Comparison of ENCODE assay signal across 28 cellular contexts in the genomic region with DNA sequence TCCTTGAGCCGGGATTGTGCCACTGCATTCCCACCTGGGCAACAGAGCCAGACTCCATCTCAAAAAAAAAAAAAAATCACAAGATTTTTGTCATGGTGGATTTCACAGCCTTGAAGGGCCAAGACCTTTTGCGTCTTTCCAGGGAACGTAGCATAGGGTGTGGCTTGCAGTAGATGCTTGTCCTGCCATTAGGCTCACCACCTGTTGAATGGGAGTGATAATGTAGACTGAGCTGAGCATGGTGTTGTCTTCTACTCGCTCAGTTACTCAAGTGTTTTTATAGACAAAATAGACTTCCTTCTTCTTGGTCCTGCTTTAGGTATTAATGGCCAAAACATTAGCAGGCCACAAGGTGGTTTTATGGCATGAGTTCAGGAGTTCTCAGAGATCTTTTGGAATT.
"Had no signal": no experiment of that assay in that cellular context is flagged by ENCODE, and none has a peak within 500 bp of the region (broad histone marks: within the 10 kb centered on the region; RNA-seq: fewer than 3 reads in every experiment).

No MANE protein-coding gene starts in this region.

- DNase-seq: activated CD4-positive, alpha-beta memory T cell treated with anti-CD3 and anti-CD28 coated beads, Interleukin-2, amount 10 ng/mL, durations not matched to agents 7 days and 5 days; activated CD4-positive, alpha-beta T cell treated with anti-CD3 and anti-CD28 coated beads for 4 hours; activated CD8-positive, alpha-beta memory T cell treated with anti-CD3 and anti-CD28 coated beads, Interleukin-2, amount 50 U/mL, for 4 hours; activated effector memory CD4-positive, alpha-beta T cell treated with anti-CD3 and anti-CD28 coated beads, Interleukin-2, amount 50 U/mL, for 16 hours; activated naive CD4-positive, alpha-beta T cell; activated T-cell treated with anti-CD3 and anti-CD28 coated beads, Interleukin-2, amount 50 U/mL, for 48 hours; amniotic stem cell; aorta; brain microvascular endothelial cell; central memory CD4-positive, alpha-beta T cell; MM.1S; MV-4-11; NCI-H1092; NCI-H1436 treated with DMSO at 0.1 percent for 48 hours; NCI-H1694 treated with DMSO at 0.1 percent for 48 hours; NCI-H2029; NCI-H345; NCI-H524 treated with DMSO at 0.1 percent for 48 hours; NK-92 treated with Interleukin-12 subunit alpha and Interleukin-12 subunit beta, amount 100 ng/mL, for 24 hours; PC-3; Peyer's patch; RPMI8226; SHP77 treated with DMSO at 0.1 percent for 48 hours; SK-N-SH had no signal

- H3K27ac Mint-ChIP-seq: activated CD4-positive, alpha-beta memory T cell treated with anti-CD3 and anti-CD28 coated beads, Interleukin-2, amount 10 ng/mL, durations not matched to agents 7 days and 5 days; activated naive CD4-positive, alpha-beta T cell treated with anti-CD3 and anti-CD28 coated beads, Interleukin-2, amount 50 U/mL, for 24 hours; T-helper 1 cell treated with Interleukin-12 subunit alpha and Interleukin-12 subunit beta and Interleukin-4 antibody, amounts not matched to agents 30 μg/mL and 1 μg/mL, for 36 hours had no signal

- H3K4me3 Mint-ChIP-seq: activated CD4-positive, alpha-beta memory T cell treated with anti-CD3 and anti-CD28 coated beads, Interleukin-2, amount 10 ng/mL, durations not matched to agents 7 days and 5 days; activated naive CD4-positive, alpha-beta T cell treated with anti-CD3 and anti-CD28 coated beads, Interleukin-2, amount 50 U/mL, for 24 hours; T-helper 1 cell treated with Interleukin-12 subunit alpha and Interleukin-12 subunit beta and Interleukin-4 antibody, amounts not matched to agents 30 μg/mL and 1 μg/mL, for 36 hours; T-helper 2 cell treated with Interferon-gamma antibody and Interleukin-4, amounts not matched to agents 5 μg/mL and 100 μg/mL, for 36 hours had no signal

- ATAC-seq: activated CD4-positive, CD25-positive, alpha-beta regulatory T cell treated with anti-CD3 and anti-CD28 coated beads, Interleukin-2, amount 50 U/mL, for 24 hours; PC-3 had no signal

- H3K9me3 Mint-ChIP-seq: activated CD4-positive, alpha-beta memory T cell treated with anti-CD3 and anti-CD28 coated beads, Interleukin-2, amount 10 ng/mL, durations not matched to agents 7 days and 5 days; activated naive CD4-positive, alpha-beta T cell treated with anti-CD3 and anti-CD28 coated beads, Interleukin-2, amount 50 U/mL, for 24 hours; T-helper 1 cell treated with Interleukin-12 subunit alpha and Interleukin-12 subunit beta and Interleukin-4 antibody, amounts not matched to agents 30 μg/mL and 1 μg/mL, for 36 hours; T-helper 2 cell treated with Interferon-gamma antibody and Interleukin-4, amounts not matched to agents 5 μg/mL and 100 μg/mL, for 36 hours had no signal

- H3K27me3 Mint-ChIP-seq: activated CD4-positive, alpha-beta memory T cell treated with anti-CD3 and anti-CD28 coated beads, Interleukin-2, amount 10 ng/mL, durations not matched to agents 7 days and 5 days; activated naive CD4-positive, alpha-beta T cell treated with anti-CD3 and anti-CD28 coated beads, Interleukin-2, amount 50 U/mL, for 24 hours had no signal
